1 cellular context compared by ENCODE assay signal in the genomic region with DNA sequence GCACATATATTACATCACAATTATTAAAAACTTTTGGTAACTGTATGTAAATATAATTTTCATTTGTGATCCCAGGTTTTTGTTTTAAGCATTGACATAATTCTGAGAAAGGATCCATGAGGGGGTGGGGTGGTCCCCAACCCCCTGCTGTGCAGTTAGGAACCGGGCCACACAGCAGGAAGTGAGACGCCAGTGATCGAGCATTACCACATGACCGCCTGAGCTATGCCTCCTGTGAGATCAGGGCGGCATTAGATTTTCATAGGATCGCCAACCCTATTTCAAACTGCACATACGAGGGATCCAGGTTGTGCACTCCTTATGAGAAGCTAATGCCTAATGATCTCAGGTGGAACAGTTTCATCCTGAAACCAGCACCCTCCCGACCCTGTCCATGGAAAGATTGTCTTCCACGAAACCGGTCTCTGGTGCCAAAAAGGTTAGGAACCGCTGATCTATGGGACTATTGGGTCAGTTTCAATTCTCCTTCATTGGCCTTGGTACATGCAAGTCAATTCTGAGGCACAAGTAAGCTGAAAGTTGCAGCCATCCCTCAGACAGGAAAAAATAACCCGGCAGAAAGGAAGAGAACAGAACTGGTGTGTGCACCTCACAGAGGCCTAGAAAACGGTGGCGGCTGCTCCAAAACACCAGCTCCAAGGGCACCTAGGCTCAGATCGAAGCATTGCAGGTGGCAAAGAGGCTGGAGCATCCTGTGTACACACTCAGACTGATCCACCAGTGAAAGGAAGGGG.
TF ChIP-seq lines count a peak whose summit lies in the region.

No MANE protein-coding gene starts in this region.

TF ChIP-seq in GM12878, 131 proteins besides CTCF, POLR2A, EP300 and RAD21 (continued from another document):
- TF ChIP-seq IKZF2 (IDR thresholded peaks at IDR 0.05): 0 out of 4 replicates have a peak, but pooled peaks of 1 of the 2 experiments have one; percentile 9
